ENCODE assay signal across 14 cellular contexts in the genomic region with DNA sequence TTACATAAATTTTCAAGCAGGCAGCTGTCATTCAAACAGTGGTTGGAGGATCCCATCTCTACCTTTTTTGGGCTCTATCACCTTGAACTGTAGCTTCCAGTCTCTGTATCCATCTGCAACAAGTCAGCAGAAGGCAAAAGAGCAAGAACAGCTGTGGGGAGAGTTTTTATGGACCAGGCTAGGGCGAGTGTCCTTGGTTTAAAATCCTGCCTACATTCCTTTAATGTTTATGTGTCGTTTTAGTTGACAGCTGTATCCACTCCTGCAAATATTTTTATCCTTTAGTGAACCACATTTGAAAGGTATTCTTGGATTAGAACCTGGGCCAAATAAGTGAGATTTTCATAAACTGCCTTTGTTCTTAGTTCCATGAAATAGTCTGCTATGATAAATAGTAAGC.
DNase-seq lines count a peak whose midpoint lies in the region; TF ChIP-seq lines count a peak whose summit lies in the region.
"Had no signal": no experiment of that assay in that cellular context is flagged by ENCODE, and none has a peak within 500 bp of the region (broad histone marks: within the 10 kb centered on the region; RNA-seq: fewer than 3 reads in every experiment).

No MANE protein-coding gene starts in this region.

- intact Hi-C loops in CD14-positive monocyte (cut with micrococcal nuclease), result no loop called here

- peak overlapping the region in 1 of 3 experiments; percentile 46 for H3K4me3 Mint-ChIP-seq in nephron
- H3K4me3 Mint-ChIP-seq in progenitor cell of endocrine pancreas (ENCODE audit: low read depth), result no peak overlapping the region
- no peak overlapping the region for H3K4me3 Mint-ChIP-seq in CD14-positive monocyte
- H3K4me3 Mint-ChIP-seq: CD4-positive, alpha-beta T cell; HFFc6 had no signal

- H3K4me1 Mint-ChIP-seq in nephron (peaks cover 41% of the 10 kb centered on the region), progenitor cell of endocrine pancreas (ENCODE audit: low read depth) (peaks cover 5% of the 10 kb centered on the region), CD14-positive monocyte (no peaks in the 10 kb centered on the region)

- TF ChIP-seq CTCF in AG10803 (conservative IDR thresholded peaks at IDR 0.05; ENCODE audit: low read length) (no peak), fibroblast of the aortic adventitia (IDR thresholded peaks at IDR 0.05; ENCODE audit: insufficient read depth, low read length) (no peak), nephron (IDR thresholded peaks at IDR 0.05; ENCODE audit: unreplicated experiment in 3 of 3) (no peak), progenitor cell of endocrine pancreas (IDR thresholded peaks at IDR 0.05; ENCODE audit: unreplicated experiment) (no peak), CD14-positive monocyte (IDR thresholded peaks at IDR 0.05) (no peak)

- H3K27me3 Mint-ChIP-seq in nephron (ENCODE audit: low read depth) (no peaks in the 10 kb centered on the region), progenitor cell of endocrine pancreas (peaks cover 4% of the 10 kb centered on the region), CD14-positive monocyte (ENCODE audit: low read depth in 3 of 3) (no peaks in the 10 kb centered on the region)

- H3K36me3 Mint-ChIP-seq in nephron (ENCODE audit: low read depth) (no peaks in the 10 kb centered on the region), progenitor cell of endocrine pancreas (ENCODE audit: insufficient read depth) (no peaks in the 10 kb centered on the region), CD14-positive monocyte (no peaks in the 10 kb centered on the region)

- H3K9me3 Mint-ChIP-seq in nephron, result no peaks in the 10 kb centered on the region
- H3K9me3 Mint-ChIP-seq in progenitor cell of endocrine pancreas (ENCODE audit: low read depth), result no peaks in the 10 kb centered on the region
- H3K9me3 Mint-ChIP-seq in CD14-positive monocyte, result peaks cover 0 to 3% (median 1%) of the 10 kb centered on the region in 7 donors
- H3K9me3 Mint-ChIP-seq: CD4-positive, alpha-beta T cell; HFFc6 had no signal

- H3K4me3 ChIP-seq in AG10803 (ENCODE audit: low read length), result no peak overlapping the region
- H3K4me3 ChIP-seq in fibroblast of the aortic adventitia (ENCODE audit: low read depth, low read length), result no peak overlapping the region
- H3K4me3 ChIP-seq: BLaER1 treated with 17β-estradiol and CSF1 and Interleukin-3, amounts not matched to agents 10 nM and 100 nM; HAP-1 had no signal

- DNase-seq in AG10803 (ENCODE audit: low read depth), result peak; percentile 15
- DNase-seq in HCEC 1CT, result peak; percentile 38
- peak; percentile 7 for DNase-seq in fibroblast of the aortic adventitia (ENCODE audit: low read depth)
- DNase-seq in progenitor cell of endocrine pancreas (ENCODE audit: low spot score, unreplicated experiment), result no peak
- no peak for DNase-seq in CD14-positive monocyte (ENCODE audit: low spot score)
- no peak for DNase-seq in inferior parietal cortex (ENCODE audit: extremely low spot score)
- DNase-seq: 8988T; Calu3; CD4-positive, alpha-beta T cell; DMS 273 treated with DMSO at 0.1 percent for 48 hours; HFFc6 had no signal

- peak overlapping the region; percentile 43 to 80 (median 61) for H3K27ac Mint-ChIP-seq in nephron
- H3K27ac Mint-ChIP-seq in progenitor cell of endocrine pancreas, result no peak overlapping the region
- no peak overlapping the region for H3K27ac Mint-ChIP-seq in CD14-positive monocyte
- H3K27ac Mint-ChIP-seq: CD4-positive, alpha-beta T cell; HFFc6 had no signal

Comparison
In these comparisons a context has a peak if more than half of its experiments do, and no peak if none do; other contexts are left out.
1. DNase-seq: peak in AG10803 (single experiment), HCEC 1CT (single experiment) and fibroblast of the aortic adventitia (single experiment); none in progenitor cell of endocrine pancreas (single experiment), CD14-positive monocyte (single experiment) and inferior parietal cortex (single experiment).
2. H3K27ac Mint-ChIP-seq: peak in nephron (3 of 3); none in progenitor cell of endocrine pancreas (single experiment) and CD14-positive monocyte (0 of 7).